Comparison of ENCODE assay signal across 8 cellular contexts in genomic region chr16:689175-689897, GRCh38. TPM values are rescaled to one million over a fixed set of nuclear protein-coding genes. Genes with fewer than 3 reads are reported as not detected.
A peak's percentile ranks its signal among the peaks of the same experiment; 100 is the strongest.
DNase-seq lines count a peak whose midpoint lies in the region; ATAC-seq and TF ChIP-seq lines count a peak whose summit lies in the region.

No MANE protein-coding gene starts in this region.

- CTCF ChIA-PET in CD4-positive, alpha-beta memory T cell (lab: Charles Lee; ENCODE audit: partially characterized antibody): interaction anchor here (1.0 to 1.8 kb wide), 3 partner anchors 13 to 23 kb away, joined by 3 to 4 read pairs (median 4); no protein-coding TSS in a partner anchor
- CTCF ChIA-PET in PC-3 (lab: Charles Lee): no interaction called here

- no peak overlapping the region for H3K18ac ChIP-seq in neuronal stem cell (ENCODE audit: low read length)

- peak overlapping the region; percentile 64 for H3K27ac ChIP-seq in CD4-positive, alpha-beta memory T cell (ENCODE audit: low read depth, low read length)
- H3K27ac ChIP-seq in PC-3 (ENCODE audit: low read length): no peak overlapping the region
- H3K27ac ChIP-seq in endodermal cell (ENCODE audit: low read depth, low read length): peak overlapping the region; percentile 4
- no peak overlapping the region for H3K27ac ChIP-seq in neuronal stem cell (replicated peaks; ENCODE audit: low read length)

- H3K4me1 ChIP-seq in CD4-positive, alpha-beta memory T cell (ENCODE audit: insufficient read depth, low read length): peaks cover 38% of the 10 kb centered on the region
- peaks cover 10% of the 10 kb centered on the region for H3K4me1 ChIP-seq in PC-3 (ENCODE audit: insufficient read depth, low read length)
- peaks cover 5% of the 10 kb centered on the region for H3K4me1 ChIP-seq in endodermal cell (ENCODE audit: control insufficient read depth, insufficient read depth, low read length)
- H3K4me1 ChIP-seq in neuronal stem cell (ENCODE audit: control insufficient read depth in 2 of 2, insufficient read depth in 1 of 2, low read depth in 1 of 2, low read length in 2 of 2): peaks cover 4 to 9% of the 10 kb centered on the region in 2 donors

- H3K4me2 ChIP-seq in PC-3 (ENCODE audit: low read length) (peak overlapping the region; percentile 100), neuronal stem cell (ENCODE audit: insufficient read depth, low read length, poor library complexity, severe bottlenecking) (peak overlapping the region; percentile 82)

- POLR2A ChIA-PET in CD4-positive, alpha-beta memory T cell (lab: Charles Lee; ENCODE audit: partially characterized antibody): interaction anchor here (1.5 to 8.0 kb wide), 13 partner anchors 7 to 53 kb away, joined by 4 to 212 read pairs (median 8); partner anchors contain the start of genes ANTKMT, CCDC78, HAGHL and JMJD8
- POLR2A ChIA-PET in PC-3 (lab: Charles Lee; ENCODE audit: unreplicated experiment): no interaction called here

- H2AK5ac ChIP-seq in neuronal stem cell (ENCODE audit: low read depth, low read length): peak overlapping the region; percentile 33

- peaks cover 12% of the 10 kb centered on the region for H3K79me2 ChIP-seq in PC-3 (ENCODE audit: low read length)

- intact Hi-C loops in CD4-positive, alpha-beta memory T cell (cut with micrococcal nuclease): no loop called here
- intact Hi-C loops in PC-3 (cut with micrococcal nuclease): no loop called here

- H4K91ac ChIP-seq in neuronal stem cell (ENCODE audit: low read depth, low read length, poor library complexity): no peak overlapping the region

- H3K36me3 Mint-ChIP-seq in CD4-positive, alpha-beta memory T cell: peaks cover 0 to 2% of the 10 kb centered on the region in 2 donors
- H3K36me3 Mint-ChIP-seq in endodermal cell (ENCODE audit: low read depth): peaks cover 17% of the 10 kb centered on the region

- no peaks in the 10 kb centered on the region for H3K9me3 ChIP-seq in CD4-positive, alpha-beta memory T cell (ENCODE audit: control insufficient read depth in 1 of 2, low read length in 2 of 2)
- no peaks in the 10 kb centered on the region for H3K9me3 ChIP-seq in PC-3 (ENCODE audit: low read length)
- no peaks in the 10 kb centered on the region for H3K9me3 ChIP-seq in endodermal cell (ENCODE audit: control insufficient read depth, low read length)
- peaks cover 0 to 2% of the 10 kb centered on the region in 2 donors for H3K9me3 ChIP-seq in neuronal stem cell (replicated peaks in 1 of 2; ENCODE audit: control insufficient read depth in 2 of 2, insufficient read depth in 1 of 2, low read depth in 1 of 2, low read length in 2 of 2)

- H2BK120ac ChIP-seq in neuronal stem cell (ENCODE audit: low read depth, low read length): no peak overlapping the region

- H3K79me1 ChIP-seq in neuronal stem cell (ENCODE audit: low read depth, low read length): peaks cover 17% of the 10 kb centered on the region

- peak overlapping the region; percentile 91 for H3K9ac ChIP-seq in PC-3 (ENCODE audit: low read length)
- peak overlapping the region; percentile 60 for H3K9ac ChIP-seq in endodermal cell (ENCODE audit: extremely low read depth, low read length, poor library complexity, severe bottlenecking)
- peak overlapping the region; percentile 78 for H3K9ac ChIP-seq in neuronal stem cell (ENCODE audit: low read depth, low read length, poor library complexity)

- no peaks in the 10 kb centered on the region for H3K36me3 ChIP-seq in CD4-positive, alpha-beta memory T cell (ENCODE audit: insufficient read depth, low read length)
- H3K36me3 ChIP-seq in PC-3 (ENCODE audit: low read depth, low read length) (no peaks in the 10 kb centered on the region), endodermal cell (ENCODE audit: control insufficient read depth, insufficient read depth, low read length) (peaks cover 11% of the 10 kb centered on the region), neuronal stem cell (replicated peaks in 1 of 2; ENCODE audit: control insufficient read depth in 2 of 2, insufficient read depth in 2 of 2, low read length in 2 of 2) (peaks cover 21 to 37% of the 10 kb centered on the region in 2 donors)

- no peaks in the 10 kb centered on the region for H4K20me1 ChIP-seq in PC-3 (ENCODE audit: low read length)

- DNase-seq in CD4-positive, alpha-beta memory T cell: no peak
- no peak for DNase-seq in PC-3
- no peak for DNase-seq in endodermal cell
- no peak for DNase-seq in neuronal stem cell (ENCODE audit: low spot score)
- no peak for DNase-seq in inferior parietal cortex (ENCODE audit: extremely low spot score)

- H2BK12ac ChIP-seq in neuronal stem cell (ENCODE audit: low read length): no peak overlapping the region

- H3K9me3 Mint-ChIP-seq in CD4-positive, alpha-beta memory T cell: peaks cover 0 to 1% (median 0%) of the 10 kb centered on the region in 8 donors
- H3K9me3 Mint-ChIP-seq in endodermal cell: no peaks in the 10 kb centered on the region

- H2BK15ac ChIP-seq in neuronal stem cell (ENCODE audit: low read length): no peak overlapping the region

- H2AFZ ChIP-seq in PC-3 (ENCODE audit: low read length): peak overlapping the region; percentile 81; the same call in 1 of the 2 replicates
- peak overlapping the region; percentile 92 for H2AFZ ChIP-seq in neuronal stem cell (ENCODE audit: low read length)

- no peak overlapping the region for H2BK5ac ChIP-seq in neuronal stem cell (ENCODE audit: low read length)

- peaks cover 10 to 41% (median 27%) of the 10 kb centered on the region in 4 donors for H3K4me1 Mint-ChIP-seq in CD4-positive, alpha-beta memory T cell
- no peaks in the 10 kb centered on the region for H3K4me1 Mint-ChIP-seq in endodermal cell

- no peaks in the 10 kb centered on the region for H3K27me3 Mint-ChIP-seq in CD4-positive, alpha-beta memory T cell
- H3K27me3 Mint-ChIP-seq in endodermal cell (ENCODE audit: insufficient read depth): peaks cover 36% of the 10 kb centered on the region

- H3K4ac ChIP-seq in neuronal stem cell (ENCODE audit: low read length): no peak overlapping the region

- H3K4me3 Mint-ChIP-seq in CD4-positive, alpha-beta memory T cell: peak overlapping the region; percentile 89 to 94 (median 90)
- peak overlapping the region; percentile 80 for H3K4me3 Mint-ChIP-seq in endodermal cell

- no peak overlapping the region for H3K14ac ChIP-seq in neuronal stem cell (ENCODE audit: low read length)

- no peaks in the 10 kb centered on the region for H3K27me3 ChIP-seq in CD4-positive, alpha-beta memory T cell (ENCODE audit: insufficient read depth, low read length)
- no peaks in the 10 kb centered on the region for H3K27me3 ChIP-seq in PC-3 (ENCODE audit: low read length)
- peaks cover 38% of the 10 kb centered on the region for H3K27me3 ChIP-seq in endodermal cell (ENCODE audit: control insufficient read depth, insufficient read depth, low read length, poor library complexity, severe bottlenecking)
- peaks cover 4 to 27% (median 14%) of the 10 kb centered on the region in 3 experiments for H3K27me3 ChIP-seq in neuronal stem cell (ENCODE audit: control insufficient read depth in 3 of 3, insufficient read depth in 3 of 3, low read depth in 1 of 3, low read length in 3 of 3)

- peak overlapping the region; percentile 26 for H3K23ac ChIP-seq in neuronal stem cell (ENCODE audit: low read depth, low read length, poor library complexity)

- peak overlapping the region; percentile 88 to 93 (median 92) for H3K27ac Mint-ChIP-seq in CD4-positive, alpha-beta memory T cell
- H3K27ac Mint-ChIP-seq in endodermal cell: peak overlapping the region; percentile 55

- H3K4me3 ChIP-seq in CD4-positive, alpha-beta memory T cell (ENCODE audit: low read length in 2 of 2): peak overlapping the region; percentile 70 to 93
- H3K4me3 ChIP-seq in PC-3 (ENCODE audit: low read length) (peak overlapping the region; percentile 99), endodermal cell (ENCODE audit: low read length) (peak overlapping the region; percentile 94), neuronal stem cell (ENCODE audit: low read length in 2 of 2) (peak overlapping the region; percentile 78 to 89)

- ATAC-seq in PC-3: no peak
- no peak for ATAC-seq in HG03097 (IDR thresholded peaks at IDR 0.05; ENCODE audit: low FRiP score, unreplicated experiment)
- no peak for ATAC-seq in HG03280 (IDR thresholded peaks at IDR 0.05; ENCODE audit: unreplicated experiment)
- no peak for ATAC-seq in HG03342 (IDR thresholded peaks at IDR 0.05; ENCODE audit: unreplicated experiment)

- H3K9me2 ChIP-seq in PC-3 (replicated peaks; ENCODE audit: low read length): no peaks in the 10 kb centered on the region

- H3F3A ChIP-seq in PC-3 (ENCODE audit: low read length, unreplicated experiment): peaks cover 4% of the 10 kb centered on the region

- TF ChIP-seq CTCF in PC-3 (conservative IDR thresholded peaks at IDR 0.05; ENCODE audit: low read depth, low read length) (no peak), endodermal cell (conservative IDR thresholded peaks at IDR 0.05) (no peak)

- peak overlapping the region; percentile 83 for H4K8ac ChIP-seq in neuronal stem cell (ENCODE audit: low read depth, low read length)

- WGBS in endodermal cell (ENCODE audit: insufficient coverage in 1 of 2, insufficient read length in 1 of 2), 2 experiments: 90 to 91% methylated on average over 20 to 26 of the region's 26 CpGs
- WGBS in neuronal stem cell (ENCODE audit: extremely low coverage in 2 of 2, insufficient read length in 2 of 2, insufficient replicate concordance in 1 of 2), 2 donors: no CpG with 5 or more reads among the region's 26 CpGs

- BruUV-seq in PC-3 (replicated peaks; lab: Mats Ljungman, UMichigan): no TSS peak

RNA-seq across cellular contexts. Expression of gene WDR24, which starts 0.9 kb away (rescaled TPM):
- total RNA-seq in CD4-positive, alpha-beta memory T cell: 10 to 100 TPM; 15.5 to 16.1 TPM
- 10 to 100 TPM; 10.2 to 12.2 TPM for polyA plus RNA-seq in CD4-positive, alpha-beta memory T cell
- 9.5 and 12.7 TPM in 2 replicates for total RNA-seq in PC-3 (2014; rRNA removed)
- total RNA-seq in endodermal cell: 10 to 100 TPM; 20.8 to 21.5 TPM
- 13.9 TPM for polyA plus RNA-seq in endodermal cell (2013, experiment 1 of 2)
- 12.5 TPM for polyA plus RNA-seq in endodermal cell (2013, experiment 2 of 2)
- polyA plus RNA-seq in neuronal stem cell (2013, experiment 1 of 2): 8.4 TPM
- 8.3 TPM for polyA plus RNA-seq in neuronal stem cell (2013, experiment 2 of 2)

RNA-seq across cellular contexts. Expression of gene JMJD8, which starts 5.2 kb away (rescaled TPM):
- total RNA-seq in CD4-positive, alpha-beta memory T cell: 10 to 100 TPM; 45.0 to 49.0 TPM
- polyA plus RNA-seq in CD4-positive, alpha-beta memory T cell: 10 to 100 TPM; 43.9 to 60.3 TPM
- 81.3 and 90.5 TPM in 2 replicates for total RNA-seq in PC-3 (2014; rRNA removed)
- 10 to 100 TPM; 48.8 to 55.6 TPM for total RNA-seq in endodermal cell
- 43.9 TPM for polyA plus RNA-seq in endodermal cell (2013, experiment 1 of 2)
- 39.3 TPM for polyA plus RNA-seq in endodermal cell (2013, experiment 2 of 2)
- 34.8 TPM for polyA plus RNA-seq in neuronal stem cell (2013, experiment 1 of 2)
- 33.9 TPM for polyA plus RNA-seq in neuronal stem cell (2013, experiment 2 of 2)

RNA-seq across cellular contexts. Expression of gene STUB1, which starts 9.1 kb away (rescaled TPM):
- total RNA-seq in CD4-positive, alpha-beta memory T cell: 100 to 1,000 TPM in 1 of 2 experiments, 10 to 100 TPM in 1; 97.2 to 110 TPM
- polyA plus RNA-seq in CD4-positive, alpha-beta memory T cell: 100 to 1,000 TPM; 147 to 181 TPM
- total RNA-seq in PC-3 (2014; rRNA removed) (152 and 226 TPM in 2 replicates), endodermal cell (100 to 1,000 TPM; 105 to 124 TPM)
- polyA plus RNA-seq in endodermal cell (2013, experiment 1 of 2): 68.0 TPM
- 67.5 TPM for polyA plus RNA-seq in endodermal cell (2013, experiment 2 of 2)
- polyA plus RNA-seq in neuronal stem cell (2013, experiment 1 of 2): 68.3 TPM
- polyA plus RNA-seq in neuronal stem cell (2013, experiment 2 of 2): 66.0 TPM

RNA-seq across cellular contexts. Expression of gene RHBDL1, which starts 13.9 kb away (rescaled TPM):
- total RNA-seq in CD4-positive, alpha-beta memory T cell: 1 to 10 TPM; 2.2 to 2.4 TPM
- polyA plus RNA-seq in CD4-positive, alpha-beta memory T cell: 1 to 10 TPM; 2.1 to 2.8 TPM
- total RNA-seq in PC-3 (2014; rRNA removed) (1.7 and 3.7 TPM in 2 replicates), endodermal cell (1 to 10 TPM; 3.7 to 5.1 TPM)
- 4.2 TPM for polyA plus RNA-seq in endodermal cell (2013, experiment 1 of 2)
- polyA plus RNA-seq in endodermal cell (2013, experiment 2 of 2): 2.2 TPM
- polyA plus RNA-seq in neuronal stem cell (2013, experiment 1 of 2): 2.2 TPM
- polyA plus RNA-seq in neuronal stem cell (2013, experiment 2 of 2): 1.8 TPM

RNA-seq across cellular contexts. Expression of gene FBXL16, which starts 16.3 kb away (rescaled TPM):
- total RNA-seq in CD4-positive, alpha-beta memory T cell: 10 to 100 TPM; 58.4 to 59.5 TPM
- polyA plus RNA-seq in CD4-positive, alpha-beta memory T cell: 10 to 100 TPM in 1 of 2 donors, 1 to 10 TPM in 1; 9.3 to 38.6 TPM
- total RNA-seq in PC-3 (2014; rRNA removed) (4.3 and 7.5 TPM in 2 replicates), endodermal cell (1 to 10 TPM in 1 of 2 donors, under 1 TPM in 1; 0.38 to 2.2 TPM)
- polyA plus RNA-seq in endodermal cell (2013, experiment 1 of 2): 4.7 TPM
- polyA plus RNA-seq in endodermal cell (2013, experiment 2 of 2): 3.9 TPM
- 2.7 TPM for polyA plus RNA-seq in neuronal stem cell (2013, experiment 1 of 2)
- polyA plus RNA-seq in neuronal stem cell (2013, experiment 2 of 2): 2.7 TPM

Comparison
In these comparisons a context has a peak if more than half of its experiments do, and no peak if none do; other contexts are left out.
1. H3K27ac ChIP-seq: peak in CD4-positive, alpha-beta memory T cell (single experiment) and endodermal cell (single experiment); none in PC-3 (single experiment) and neuronal stem cell (single experiment).
2. Peak in every context shown above with its lines, with median percentiles within 50 percentile points of each other: H3K4me3 ChIP-seq and H3K9ac ChIP-seq.